In genomic region chr11:2999464-2999998, GRCh38 we compare ENCODE assay signal across 23 cellular contexts. TPM values are rescaled to one million over a fixed set of nuclear protein-coding genes. Genes with fewer than 3 reads are reported as not detected.
A peak's percentile ranks its signal among the peaks of the same experiment; 100 is the strongest.
DNase-seq lines count a peak whose midpoint lies in the region; ATAC-seq, FAIRE-seq and TF ChIP-seq lines count a peak whose summit lies in the region.
"Had no signal": no experiment of that assay in that cellular context is flagged by ENCODE, and none has a peak within 500 bp of the region (broad histone marks: within the 10 kb centered on the region; RNA-seq: fewer than 3 reads in every experiment).

No MANE protein-coding gene starts in this region.

- peaks cover 16% of the 10 kb centered on the region for H3K36me3 ChIP-seq in GM23338 (ENCODE audit: insufficient read depth)
- peaks cover 0 to 51% (median 0%) of the 10 kb centered on the region in 3 donors for H3K36me3 ChIP-seq in Peyer's patch
- no peaks in the 10 kb centered on the region for H3K36me3 ChIP-seq in prostate gland
- H3K36me3 ChIP-seq in brain microvascular endothelial cell (replicated peaks): peaks cover 44% of the 10 kb centered on the region
- peaks cover 8 to 20% of the 10 kb centered on the region in 2 donors for H3K36me3 ChIP-seq in small intestine (ENCODE audit: control insufficient read depth in 2 of 2, insufficient read depth in 2 of 2, low read length in 2 of 2)

- 82% methylated on average over 10 of the region's 10 CpGs for WGBS in prostate gland
- WGBS in small intestine, 3 donors: 92 to 96% (median 94%) methylated on average over 10 of the region's 10 CpGs

- DNase-seq in GM23338 (ENCODE audit: low spot score) (no peak), Peyer's patch (peak in 2 of 3 donors; percentile 22 to 33), dorsolateral prefrontal cortex (peak in 2 of 10 donors; percentile 16 to 22), prostate gland (ENCODE audit: low spot score) (no peak), brain microvascular endothelial cell (no peak), midbrain (lab: John Stamatoyannopoulos, UW) (no peak), AG20443 (ENCODE audit: low spot score) (no peak), small intestine (no peak)
- DNase-seq: activated CD4-positive, alpha-beta T cell treated with anti-CD3 and anti-CD28 coated beads for 1 hour; activated naive CD4-positive, alpha-beta T cell treated with anti-CD3 and anti-CD28 coated beads for 36 hours; activated T-cell treated with anti-CD3 and anti-CD28 coated beads, Interleukin-2, amount 50 U/mL, for 72 hours; cerebellar nuclear complex; effector memory CD4-positive, alpha-beta T cell; islet precursor cell; NCI-H524 treated with DMSO at 0.1 percent for 48 hours had no signal

- no peak overlapping the region for H2AFZ ChIP-seq in GM23338

- H3K4me1 Mint-ChIP-seq in GM23338: peaks cover 3% of the 10 kb centered on the region; the same call in 2 of the 3 replicates

- no peak for FAIRE-seq in small intestine (lab: Jason Lieb, UNC)
- FAIRE-seq: H1 had no signal

- H3K27me3 Mint-ChIP-seq in GM23338 (ENCODE audit: insufficient read depth, low read depth, poor library complexity): peaks cover 5% of the 10 kb centered on the region
- H3K27me3 Mint-ChIP-seq: stimulated activated naive CD8-positive, alpha-beta T cell treated with anti-CD3 and anti-CD28 coated beads, Interleukin-15, Interleukin-2, amounts not matched to agents 100 ng/mL and 50 ng/mL, for 24 hours had no signal

- TF ChIP-seq CTCF in GM23338 (conservative IDR thresholded peaks at IDR 0.05; ENCODE audit: low read depth in 2 of 2) (no peak), Peyer's patch (IDR thresholded peaks at IDR 0.05) (no peak), dorsolateral prefrontal cortex (IDR thresholded peaks at IDR 0.05 in 54 of 56, conservative IDR thresholded peaks at IDR 0.05 in 2 of 56; ENCODE audit: low read depth in 1 of 56, partially characterized antibody in 56 of 56) (no peak), prostate gland (IDR thresholded peaks at IDR 0.05) (no peak), brain microvascular endothelial cell (IDR thresholded peaks at IDR 0.05; ENCODE audit: low read depth, low read length, missing control alignments) (no peak)

- no peak overlapping the region for H3K4me3 Mint-ChIP-seq in GM23338
- H3K4me3 Mint-ChIP-seq: activated naive CD4-positive, alpha-beta T cell treated with anti-CD3 and anti-CD28 coated beads for 36 hours; activated T-cell treated with anti-CD3 and anti-CD28 coated beads, Interleukin-2, amount 50 U/mL, for 72 hours; CD14-positive monocyte; stimulated activated naive CD8-positive, alpha-beta T cell treated with anti-CD3 and anti-CD28 coated beads, Interleukin-15, Interleukin-2, amounts not matched to agents 100 ng/mL and 50 ng/mL, for 24 hours had no signal

- no peaks in the 10 kb centered on the region for H3K27me3 ChIP-seq in GM23338 (ENCODE audit: insufficient read depth)
- H3K27me3 ChIP-seq in Peyer's patch: no peaks in the 10 kb centered on the region
- H3K27me3 ChIP-seq in dorsolateral prefrontal cortex: no peaks in the 10 kb centered on the region
- no peaks in the 10 kb centered on the region for H3K27me3 ChIP-seq in prostate gland (replicated peaks; ENCODE audit: insufficient read depth)
- H3K27me3 ChIP-seq in brain microvascular endothelial cell (replicated peaks): no peaks in the 10 kb centered on the region
- no peaks in the 10 kb centered on the region for H3K27me3 ChIP-seq in small intestine (ENCODE audit: control insufficient read depth in 2 of 2, insufficient read depth in 2 of 2, low read length in 2 of 2)
- H3K27me3 ChIP-seq: esophagus muscularis mucosa, gastrocnemius medialis, right atrium auricular region had no signal

- intact Hi-C loops in dorsolateral prefrontal cortex (cut with DNase I): loop anchor here in 1 of 2 donors (10.0 kb wide), 1 partner anchor 165 kb away; the partner anchor contains the start of gene OSBPL5
- intact Hi-C loops in prostate gland (cut with DNase I): no loop called here

- no peaks in the 10 kb centered on the region for H3K9me3 Mint-ChIP-seq in GM23338
- H3K9me3 Mint-ChIP-seq: activated naive CD4-positive, alpha-beta T cell treated with anti-CD3 and anti-CD28 coated beads for 36 hours; activated T-cell treated with anti-CD3 and anti-CD28 coated beads, Interleukin-2, amount 50 U/mL, for 72 hours; stimulated activated naive CD8-positive, alpha-beta T cell treated with anti-CD3 and anti-CD28 coated beads, Interleukin-15, Interleukin-2, amounts not matched to agents 100 ng/mL and 50 ng/mL, for 24 hours had no signal

- H3K79me2 ChIP-seq in GM23338 (replicated peaks; ENCODE audit: insufficient read depth): no peaks in the 10 kb centered on the region

- peaks cover 49% of the 10 kb centered on the region for H3K36me3 Mint-ChIP-seq in GM23338 (ENCODE audit: low read depth)

- no peaks in the 10 kb centered on the region; the same call in 1 of the 2 replicates for H4K20me1 ChIP-seq in GM23338 (replicated peaks; ENCODE audit: insufficient read depth)

- in situ Hi-C loops in brain microvascular endothelial cell (cut with HindIII; ENCODE audit: low pct_ligation_motif_present, low sequenced_read_pairs): no loop called here

- no peaks in the 10 kb centered on the region for H3K9me2 ChIP-seq in GM23338 (ENCODE audit: insufficient read depth)

- H3F3A ChIP-seq in GM23338 (replicated peaks; ENCODE audit: low read depth): 0 out of 2 replicates have a peak, but pooled peaks cover 10% of the 10 kb centered on the region

- H3K27ac ChIP-seq in GM23338 (ENCODE audit: low read depth): no peak overlapping the region
- no peak overlapping the region for H3K27ac ChIP-seq in Peyer's patch
- peak overlapping the region; percentile 92 to 100 (median 99) for H3K27ac ChIP-seq in dorsolateral prefrontal cortex
- peak overlapping the region; percentile 85 to 88 for H3K27ac ChIP-seq in prostate gland
- no peak overlapping the region for H3K27ac ChIP-seq in brain microvascular endothelial cell
- H3K27ac ChIP-seq in small intestine (ENCODE audit: low read depth in 1 of 2, low read length in 1 of 2): no peak overlapping the region
- H3K27ac ChIP-seq: gastrocnemius medialis, HL-60 had no signal

- H3K27ac Mint-ChIP-seq in GM23338: no peak overlapping the region
- H3K27ac Mint-ChIP-seq: activated naive CD4-positive, alpha-beta T cell treated with anti-CD3 and anti-CD28 coated beads for 36 hours; stimulated activated naive CD8-positive, alpha-beta T cell treated with anti-CD3 and anti-CD28 coated beads, Interleukin-15, Interleukin-2, amounts not matched to agents 100 ng/mL and 50 ng/mL, for 24 hours had no signal

- no peaks in the 10 kb centered on the region for H3K9me3 ChIP-seq in Peyer's patch
- no peaks in the 10 kb centered on the region for H3K9me3 ChIP-seq in prostate gland
- no peaks in the 10 kb centered on the region for H3K9me3 ChIP-seq in small intestine (ENCODE audit: control insufficient read depth, low read depth)
- H3K9me3 ChIP-seq: esophagus muscularis mucosa, gastrocnemius medialis, right atrium auricular region had no signal

- no peak overlapping the region for H3K4me2 ChIP-seq in GM23338

- ATAC-seq in GM23338: no peak
- ATAC-seq: activated T-cell treated with anti-CD3 and anti-CD28 coated beads, Interleukin-2, amount 50 U/mL, for 72 hours had no signal

- TF ChIP-seq POLR2A in Peyer's patch (IDR thresholded peaks at IDR 0.05): no peak
- TF ChIP-seq POLR2A in prostate gland (IDR thresholded peaks at IDR 0.05): no peak

- H3K4me3 ChIP-seq in GM23338 (no peak overlapping the region), Peyer's patch (no peak overlapping the region), dorsolateral prefrontal cortex (peak overlapping the region in 3 of 59 donors; percentile 17 to 33 (median 28)), prostate gland (no peak overlapping the region), brain microvascular endothelial cell (ENCODE audit: low read depth, low read length) (no peak overlapping the region), small intestine (ENCODE audit: low read depth in 1 of 2, low read length in 2 of 2) (no peak overlapping the region)
- H3K4me3 ChIP-seq: esophagus muscularis mucosa, gastrocnemius medialis, lung, right atrium auricular region had no signal

- H3K4me1 ChIP-seq in GM23338 (ENCODE audit: insufficient read depth) (no peaks in the 10 kb centered on the region; the same call in 1 of the 2 replicates), Peyer's patch (peaks cover 0 to 3% (median 0%) of the 10 kb centered on the region in 4 donors), prostate gland (replicated peaks) (peaks cover 22% of the 10 kb centered on the region), small intestine (ENCODE audit: control insufficient read depth in 2 of 2, insufficient read depth in 1 of 2, low read depth in 1 of 2, low read length in 1 of 2) (no peaks in the 10 kb centered on the region)

TF ChIP-seq in GM23338, 12 proteins besides CTCF, POLR2A, EP300 and RAD21 (continues in another document):
- TF ChIP-seq ZNF331 (CRISPR knock-in tag; IDR thresholded peaks at IDR 0.05; ENCODE audit: low read depth): peak; percentile 72

RNA-seq across cellular contexts. Expression of gene NAP1L4, which starts 7.4 kb away (rescaled TPM):
- 181 and 183 TPM in 2 replicates for total RNA-seq in GM23338 (2014; rRNA removed; shearing (Covaris generic))
- 171 and 189 TPM in 2 replicates for polyA plus RNA-seq in GM23338 (2016; fragmentation: Nextera tagmentation; extraction: Ambion mirVana)
- total RNA-seq in Peyer's patch: 100 to 1,000 TPM in 3 of 4 donors, 10 to 100 TPM in 1; 87.6 to 177 (median 119) TPM
- 100 to 1,000 TPM; 135 to 252 (median 182) TPM for total RNA-seq in dorsolateral prefrontal cortex
- total RNA-seq in prostate gland: 100 to 1,000 TPM; 103 to 131 TPM
- 10 to 100 TPM; 75.1 to 85.0 (median 84.1) TPM for polyA plus RNA-seq in small intestine

RNA-seq across cellular contexts. Expression of gene CARS1, which starts 57.7 kb away (rescaled TPM):
- 94.1 and 95.9 TPM in 2 replicates for total RNA-seq in GM23338 (2014; rRNA removed; shearing (Covaris generic))
- polyA plus RNA-seq in GM23338 (2016; fragmentation: Nextera tagmentation; extraction: Ambion mirVana) (71.0 and 72.9 TPM in 2 replicates), small intestine (10 to 100 TPM; 41.9 to 69.8 (median 43.8) TPM)
- total RNA-seq in Peyer's patch (10 to 100 TPM; 41.7 to 59.9 (median 54.1) TPM), dorsolateral prefrontal cortex (100 to 1,000 TPM in 1 of 120 experiments, 10 to 100 TPM in 119; 40.9 to 104 (median 59.2) TPM), prostate gland (10 to 100 TPM; 25.6 to 28.9 TPM)

Comparison
In these comparisons a context has a peak if more than half of its experiments do, and no peak if none do; other contexts are left out.
1. DNase-seq: peak in Peyer's patch (2 of 3); none in GM23338 (single experiment), prostate gland (single experiment), brain microvascular endothelial cell (single experiment), midbrain (single experiment), AG20443 (single experiment) and small intestine (single experiment).
2. H3K27ac ChIP-seq: peak in dorsolateral prefrontal cortex (59 of 59) and prostate gland (2 of 2); none in GM23338 (single experiment), Peyer's patch (0 of 4), brain microvascular endothelial cell (single experiment) and small intestine (0 of 2).